Comparison of ENCODE assay signal across 8 cellular contexts in genomic region chr11:32297629-32298028, GRCh38.
DNase-seq lines count a peak whose midpoint lies in the region; ATAC-seq and TF ChIP-seq lines count a peak whose summit lies in the region.

No MANE protein-coding gene starts in this region.

- H3K36me3 ChIP-seq in hepatocyte (replicated peaks; ENCODE audit: insufficient read depth, low read depth) (no peaks in the 10 kb centered on the region), gastrocnemius medialis (no peaks in the 10 kb centered on the region), vagina (no peaks in the 10 kb centered on the region)

- H3K4me1 ChIP-seq in hepatocyte (ENCODE audit: insufficient read depth) (no peaks in the 10 kb centered on the region), gastrocnemius medialis (no peaks in the 10 kb centered on the region), vagina (no peaks in the 10 kb centered on the region)

- H4K20me1 ChIP-seq in hepatocyte (ENCODE audit: insufficient read depth, poor library complexity, severe bottlenecking) = no peaks in the 10 kb centered on the region

- in situ Hi-C loops in SK-MEL-5 (cut with HindIII; ENCODE audit: low pct_unique_long_range_greater_than_20kb, low sequenced_read_pairs) (no loop called here), gastrocnemius medialis (cut with MboI; ENCODE audit: low sequenced_read_pairs in 4 of 4) (no loop called here)

- peak; percentile 54 for TF ChIP-seq CTCF in hepatocyte (IDR thresholded peaks at IDR 0.05; ENCODE audit: poor library complexity)
- TF ChIP-seq CTCF in gastrocnemius medialis (IDR thresholded peaks at IDR 0.05 in 4 of 5, conservative IDR thresholded peaks at IDR 0.05 in 1 of 5) = no peak
- no peak for TF ChIP-seq CTCF in vagina (IDR thresholded peaks at IDR 0.05)

- H3K27ac ChIP-seq in hepatocyte (no peak overlapping the region), gastrocnemius medialis (no peak overlapping the region), vagina (no peak overlapping the region)

- DNase-seq in EL (peak; percentile 41), Kasumi-1 (lab: John Stamatoyannopoulos, UW) (peak; percentile 60 to 71), SK-MEL-5 (ENCODE audit: low read depth, low spot score) (peak; percentile 77), hepatocyte (ENCODE audit: low spot score) (peak; percentile 62), T-helper 9 cell (no peak), gastrocnemius medialis (no peak), vagina (ENCODE audit: extremely low spot score in 2 of 2) (no peak)
- DNase-seq in stimulated activated CD4-positive, alpha-beta T cell treated with anti-CD3 and anti-CD28 coated beads, Interleukin-2, amount 100 ng/mL, for 24 hours = no peak

- WGBS in hepatocyte (ENCODE audit: low lambda C conversion rate, missing lambda C conversion rate) = 46% methylated on average over 4 of the region's 4 CpGs

- intact Hi-C loops in gastrocnemius medialis (cut with DNase I; ENCODE audit: low total_unique reads) = no loop called here
- intact Hi-C loops in vagina (cut with DNase I) = no loop called here

- H3K27me3 ChIP-seq in hepatocyte = no peaks in the 10 kb centered on the region
- H3K27me3 ChIP-seq in gastrocnemius medialis = no peaks in the 10 kb centered on the region
- H3K27me3 ChIP-seq in vagina = no peaks in the 10 kb centered on the region

- TF ChIP-seq POLR2A in gastrocnemius medialis (IDR thresholded peaks at IDR 0.05) (no peak), vagina (IDR thresholded peaks at IDR 0.05) (no peak)

- H3K4me2 ChIP-seq in hepatocyte = no peak overlapping the region

- H3K9me2 ChIP-seq in hepatocyte (replicated peaks; ENCODE audit: insufficient read depth) = no peaks in the 10 kb centered on the region

- ATAC-seq in gastrocnemius medialis = no peak

- H2AFZ ChIP-seq in hepatocyte = no peak overlapping the region

- H3K9me3 ChIP-seq in hepatocyte (ENCODE audit: low read depth) (no peaks in the 10 kb centered on the region), gastrocnemius medialis (no peaks in the 10 kb centered on the region), vagina (no peaks in the 10 kb centered on the region)

- H3K4me3 ChIP-seq in hepatocyte (no peak overlapping the region), gastrocnemius medialis (no peak overlapping the region), vagina (no peak overlapping the region)

- no peaks in the 10 kb centered on the region for H3K79me2 ChIP-seq in hepatocyte

Comparison
In these comparisons a context has a peak if more than half of its experiments do, and no peak if none do; other contexts are left out.
1. DNase-seq: peak in EL (single experiment), Kasumi-1 (2 of 2), SK-MEL-5 (single experiment) and hepatocyte (single experiment); none in T-helper 9 cell (single experiment), gastrocnemius medialis (0 of 2), stimulated activated CD4-positive, alpha-beta T cell treated with anti-CD3 and anti-CD28 coated beads, Interleukin-2, amount 100 ng/mL, for 24 hours (0 of 2) and vagina (0 of 2).